Comparison of ENCODE assay signal across 1 cellular context in the genomic region with DNA sequence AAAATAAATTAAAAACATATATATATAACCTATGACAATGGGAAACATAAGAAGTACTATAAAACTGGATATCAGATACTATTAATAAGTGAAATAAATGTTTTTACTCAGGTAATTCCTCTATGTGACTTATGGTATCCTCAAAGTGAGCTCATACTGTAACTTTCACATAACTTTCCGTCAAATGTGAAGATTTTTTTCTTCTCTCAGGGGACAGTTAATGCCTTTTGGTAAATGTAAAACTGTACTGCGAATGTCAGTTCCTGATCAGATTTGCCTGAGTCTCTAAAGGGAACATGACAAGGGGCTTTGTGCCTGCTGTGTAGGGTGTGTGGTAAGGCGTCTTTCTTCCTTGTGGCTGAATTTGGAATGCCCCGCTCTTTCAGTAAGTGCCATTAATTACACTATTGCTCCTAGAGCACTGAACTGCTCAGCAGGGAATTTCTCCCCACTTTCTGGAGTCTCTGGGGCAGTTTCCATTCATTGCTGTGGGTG.
A peak's percentile ranks its signal among the peaks of the same experiment; 100 is the strongest.
TF ChIP-seq lines count a peak whose summit lies in the region.

No MANE protein-coding gene starts in this region.

TF ChIP-seq in GM12878, 131 proteins besides CTCF, POLR2A, EP300 and RAD21 (continued from another document):
- TF ChIP-seq ZNF207 (IDR thresholded peaks at IDR 0.05; ENCODE audit: borderline replicate concordance) (no peak), ZNF687 (IDR thresholded peaks at IDR 0.05) (no peak), MXI1 (IDR thresholded peaks at IDR 0.05; ENCODE audit: low read depth, low read length) (0 out of 2 replicates have a peak, but pooled peaks have one; percentile 19), EGR1 (IDR thresholded peaks at IDR 0.05; ENCODE audit: borderline replicate concordance in 1 of 2, low read depth in 2 of 2, low read length in 2 of 2) (no peak), FOXM1 (IDR thresholded peaks at IDR 0.05; ENCODE audit: low read depth, low read length) (peak; percentile 10; the same call in 1 of the 2 replicates), JUNB (IDR thresholded peaks at IDR 0.05) (0 out of 2 replicates have a peak, but pooled peaks have one; percentile 14), EED (IDR thresholded peaks at IDR 0.05; ENCODE audit: low read depth) (peak; percentile 70), MEF2B (IDR thresholded peaks at IDR 0.05; ENCODE audit: partially characterized antibody, poor library complexity, severe bottlenecking) (peak; percentile 94), ZNF384 (IDR thresholded peaks at IDR 0.05; ENCODE audit: borderline replicate concordance, low read depth, low read length) (peak; percentile 64; the same call in 1 of the 2 replicates), CBFB (IDR thresholded peaks at IDR 0.05; ENCODE audit: low read depth) (0 out of 2 replicates have a peak, but pooled peaks have one; percentile 9), ZBED1 (IDR thresholded peaks at IDR 0.05; ENCODE audit: borderline replicate concordance) (peak; percentile 38; the same call in 1 of the 2 replicates), TCF3 (IDR thresholded peaks at IDR 0.05; ENCODE audit: borderline replicate concordance, insufficient read depth, low read depth, low read length) (no peak), IKZF1 (conservative IDR thresholded peaks at IDR 0.05) (peak; percentile 90), BHLHE40 (IDR thresholded peaks at IDR 0.05; ENCODE audit: borderline replicate concordance in 1 of 2, low read depth in 2 of 2, low read length in 1 of 2) (peak in 1 of 2 experiments; percentile 14; a peak in 1 of 4 replicates), IKZF2 (IDR thresholded peaks at IDR 0.05) (peak; percentile 78 to 80; a peak in 2 of 4 replicates), RUNX3 (IDR thresholded peaks at IDR 0.05; ENCODE audit: low read length) (peak; percentile 62), TBL1XR1 (IDR thresholded peaks at IDR 0.05; ENCODE audit: low read depth, low read length) (0 out of 2 replicates have a peak, but pooled peaks have one; percentile 10), SUZ12 (IDR thresholded peaks at IDR 0.05; ENCODE audit: unreplicated experiment) (no peak), CBX5 (IDR thresholded peaks at IDR 0.05; ENCODE audit: low read depth) (0 out of 2 replicates have a peak, but pooled peaks have one; percentile 28), CREM (IDR thresholded peaks at IDR 0.05; ENCODE audit: low read depth) (peak; percentile 32; the same call in 1 of the 2 replicates), PAX5 (IDR thresholded peaks at IDR 0.05; ENCODE audit: borderline replicate concordance, low read depth, low read length) (no peak)
- TF ChIP-seq, protein P1, sequence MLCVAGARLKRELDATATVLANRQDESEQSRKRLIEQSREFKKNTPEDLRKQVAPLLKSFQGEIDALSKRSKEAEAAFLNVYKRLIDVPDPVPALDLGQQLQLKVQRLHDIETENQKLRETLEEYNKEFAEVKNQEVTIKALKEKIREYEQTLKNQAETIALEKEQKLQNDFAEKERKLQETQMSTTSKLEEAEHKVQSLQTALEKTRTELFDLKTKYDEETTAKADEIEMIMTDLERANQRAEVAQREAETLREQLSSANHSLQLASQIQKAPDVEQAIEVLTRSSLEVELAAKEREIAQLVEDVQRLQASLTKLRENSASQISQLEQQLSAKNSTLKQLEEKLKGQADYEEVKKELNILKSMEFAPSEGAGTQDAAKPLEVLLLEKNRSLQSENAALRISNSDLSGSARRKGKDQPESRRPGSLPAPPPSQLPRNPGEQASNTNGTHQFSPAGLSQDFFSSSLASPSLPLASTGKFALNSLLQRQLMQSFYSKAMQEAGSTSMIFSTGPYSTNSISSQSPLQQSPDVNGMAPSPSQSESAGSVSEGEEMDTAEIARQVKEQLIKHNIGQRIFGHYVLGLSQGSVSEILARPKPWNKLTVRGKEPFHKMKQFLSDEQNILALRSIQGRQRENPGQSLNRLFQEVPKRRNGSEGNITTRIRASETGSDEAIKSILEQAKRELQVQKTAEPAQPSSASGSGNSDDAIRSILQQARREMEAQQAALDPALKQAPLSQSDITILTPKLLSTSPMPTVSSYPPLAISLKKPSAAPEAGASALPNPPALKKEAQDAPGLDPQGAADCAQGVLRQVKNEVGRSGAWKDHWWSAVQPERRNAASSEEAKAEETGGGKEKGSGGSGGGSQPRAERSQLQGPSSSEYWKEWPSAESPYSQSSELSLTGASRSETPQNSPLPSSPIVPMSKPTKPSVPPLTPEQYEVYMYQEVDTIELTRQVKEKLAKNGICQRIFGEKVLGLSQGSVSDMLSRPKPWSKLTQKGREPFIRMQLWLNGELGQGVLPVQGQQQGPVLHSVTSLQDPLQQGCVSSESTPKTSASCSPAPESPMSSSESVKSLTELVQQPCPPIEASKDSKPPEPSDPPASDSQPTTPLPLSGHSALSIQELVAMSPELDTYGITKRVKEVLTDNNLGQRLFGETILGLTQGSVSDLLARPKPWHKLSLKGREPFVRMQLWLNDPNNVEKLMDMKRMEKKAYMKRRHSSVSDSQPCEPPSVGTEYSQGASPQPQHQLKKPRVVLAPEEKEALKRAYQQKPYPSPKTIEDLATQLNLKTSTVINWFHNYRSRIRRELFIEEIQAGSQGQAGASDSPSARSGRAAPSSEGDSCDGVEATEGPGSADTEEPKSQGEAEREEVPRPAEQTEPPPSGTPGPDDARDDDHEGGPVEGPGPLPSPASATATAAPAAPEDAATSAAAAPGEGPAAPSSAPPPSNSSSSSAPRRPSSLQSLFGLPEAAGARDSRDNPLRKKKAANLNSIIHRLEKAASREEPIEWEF (IDR thresholded peaks at IDR 0.05; ENCODE audit: insufficient replicate concordance, low read depth, low read length), result peak; percentile 69
- TF ChIP-seq, protein P2, sequence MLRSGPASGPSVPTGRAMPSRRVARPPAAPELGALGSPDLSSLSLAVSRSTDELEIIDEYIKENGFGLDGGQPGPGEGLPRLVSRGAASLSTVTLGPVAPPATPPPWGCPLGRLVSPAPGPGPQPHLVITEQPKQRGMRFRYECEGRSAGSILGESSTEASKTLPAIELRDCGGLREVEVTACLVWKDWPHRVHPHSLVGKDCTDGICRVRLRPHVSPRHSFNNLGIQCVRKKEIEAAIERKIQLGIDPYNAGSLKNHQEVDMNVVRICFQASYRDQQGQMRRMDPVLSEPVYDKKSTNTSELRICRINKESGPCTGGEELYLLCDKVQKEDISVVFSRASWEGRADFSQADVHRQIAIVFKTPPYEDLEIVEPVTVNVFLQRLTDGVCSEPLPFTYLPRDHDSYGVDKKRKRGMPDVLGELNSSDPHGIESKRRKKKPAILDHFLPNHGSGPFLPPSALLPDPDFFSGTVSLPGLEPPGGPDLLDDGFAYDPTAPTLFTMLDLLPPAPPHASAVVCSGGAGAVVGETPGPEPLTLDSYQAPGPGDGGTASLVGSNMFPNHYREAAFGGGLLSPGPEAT (IDR thresholded peaks at IDR 0.05; ENCODE audit: low read depth), result peak; percentile 61; the same call in 1 of the 2 replicates
- TF ChIP-seq, protein P3, sequence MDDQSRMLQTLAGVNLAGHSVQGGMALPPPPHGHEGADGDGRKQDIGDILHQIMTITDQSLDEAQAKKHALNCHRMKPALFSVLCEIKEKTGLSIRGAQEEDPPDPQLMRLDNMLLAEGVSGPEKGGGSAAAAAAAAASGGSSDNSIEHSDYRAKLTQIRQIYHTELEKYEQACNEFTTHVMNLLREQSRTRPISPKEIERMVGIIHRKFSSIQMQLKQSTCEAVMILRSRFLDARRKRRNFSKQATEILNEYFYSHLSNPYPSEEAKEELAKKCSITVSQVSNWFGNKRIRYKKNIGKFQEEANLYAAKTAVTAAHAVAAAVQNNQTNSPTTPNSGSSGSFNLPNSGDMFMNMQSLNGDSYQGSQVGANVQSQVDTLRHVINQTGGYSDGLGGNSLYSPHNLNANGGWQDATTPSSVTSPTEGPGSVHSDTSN (IDR thresholded peaks at IDR 0.05; ENCODE audit: insufficient replicate concordance, low read depth, low read length), result no peak
TF ChIP-seq in GM12878: peak in this region for 23.
